In genomic region chr5:112294126-112294525, GRCh38 we compare ENCODE assay signal across 15 cellular contexts.
DNase-seq lines count a peak whose midpoint lies in the region; ATAC-seq and TF ChIP-seq lines count a peak whose summit lies in the region.
"Had no signal": no experiment of that assay in that cellular context is flagged by ENCODE, and none has a peak within 500 bp of the region (broad histone marks: within the 10 kb centered on the region; RNA-seq: fewer than 3 reads in every experiment).

No MANE protein-coding gene starts in this region.

- POLR2A ChIA-PET in T-cell (lab: Charles Lee) = no interaction called here

- H3K4me2 ChIP-seq in GM23338 (no peak overlapping the region), neural progenitor cell (no peak overlapping the region)

- H4K20me1 ChIP-seq in GM23338 (replicated peaks; ENCODE audit: insufficient read depth) (no peaks in the 10 kb centered on the region), neural progenitor cell (ENCODE audit: low read depth) (no peaks in the 10 kb centered on the region)

- no peaks in the 10 kb centered on the region for H3K36me3 Mint-ChIP-seq in GM23338 (ENCODE audit: low read depth)
- peaks cover 10% of the 10 kb centered on the region for H3K36me3 Mint-ChIP-seq in brain
- peaks cover 9% of the 10 kb centered on the region for H3K36me3 Mint-ChIP-seq in neural progenitor cell
- H3K36me3 Mint-ChIP-seq in activated naive CD4-positive, alpha-beta T cell treated with anti-CD3 and anti-CD28 coated beads, Interleukin-2, amount 50 U/mL, for 72 hours = peaks cover 6 to 12% of the 10 kb centered on the region in 2 donors
- no peaks in the 10 kb centered on the region for H3K36me3 Mint-ChIP-seq in T-cell
- H3K36me3 Mint-ChIP-seq: CD4-positive, alpha-beta memory T cell had no signal

- DNase-seq in GM23338 (ENCODE audit: low spot score) = no peak
- DNase-seq in left ventricle myocardium superior = no peak
- peak; percentile 9 for DNase-seq in neural progenitor cell (ENCODE audit: low spot score)
- DNase-seq in NCI-H524 treated with DMSO at 0.1 percent for 48 hours (lab: John Stamatoyannopoulos, UW) = no peak
- DNase-seq in activated naive CD4-positive, alpha-beta T cell treated with anti-CD3 and anti-CD28 coated beads, Interleukin-2, amount 50 U/mL, for 72 hours (ENCODE audit: low spot score in 2 of 2) = no peak
- DNase-seq in NCI-H1105 treated with DMSO at 0.1 percent for 48 hours (lab: John Stamatoyannopoulos, UW) = no peak
- DNase-seq in T-cell = no peak
- DNase-seq: BE2C; CD4-positive, alpha-beta memory T cell; DMS79 treated with DMSO at 0.1 percent for 48 hours; EL; HFFc6 had no signal

- H3K79me2 ChIP-seq in GM23338 (replicated peaks; ENCODE audit: insufficient read depth) (no peaks in the 10 kb centered on the region), neural progenitor cell (ENCODE audit: low read depth) (no peaks in the 10 kb centered on the region)

- H3K4me3 Mint-ChIP-seq in GM23338 = no peak overlapping the region
- H3K4me3 Mint-ChIP-seq in brain = no peak overlapping the region
- H3K4me3 Mint-ChIP-seq in neural progenitor cell = no peak overlapping the region
- H3K4me3 Mint-ChIP-seq in T-cell = no peak overlapping the region
- H3K4me3 Mint-ChIP-seq: CD4-positive, alpha-beta memory T cell; HFFc6 had no signal

- H3K9me3 Mint-ChIP-seq in GM23338 = peaks cover 11% of the 10 kb centered on the region; the same call in 2 of the 3 replicates
- peaks cover 11 to 24% (median 13%) of the 10 kb centered on the region in 5 experiments for H3K9me3 Mint-ChIP-seq in brain
- H3K9me3 Mint-ChIP-seq in neural progenitor cell = peaks cover 22% of the 10 kb centered on the region
- H3K9me3 Mint-ChIP-seq in activated naive CD4-positive, alpha-beta T cell treated with anti-CD3 and anti-CD28 coated beads, Interleukin-2, amount 50 U/mL, for 72 hours = peaks cover 12 to 13% of the 10 kb centered on the region in 2 donors
- H3K9me3 Mint-ChIP-seq in T-cell = peaks cover 12 to 19% (median 14%) of the 10 kb centered on the region in 3 donors

- peaks cover 4% of the 10 kb centered on the region; the same call in 1 of the 2 replicates for H3K9me2 ChIP-seq in GM23338 (ENCODE audit: insufficient read depth)

- ATAC-seq in GM23338 (peak; percentile 42; the same call in 2 of the 3 replicates), left ventricle myocardium superior (peak; percentile 57), T-cell (replicated peaks in 1 of 4) (no peak)
- no peak for ATAC-seq in activated naive CD4-positive, alpha-beta T cell treated with anti-CD3 and anti-CD28 coated beads, Interleukin-2, amount 50 U/mL, for 72 hours

- H3K9me3 ChIP-seq in neural progenitor cell (ENCODE audit: low read depth) = no peaks in the 10 kb centered on the region
- H3K9me3 ChIP-seq: BE2C, HAP-1 had no signal

- H3F3A ChIP-seq in GM23338 (replicated peaks; ENCODE audit: low read depth) = no peaks in the 10 kb centered on the region
- H3F3A ChIP-seq in neural progenitor cell (ENCODE audit: low read depth) = no peaks in the 10 kb centered on the region

- TF ChIP-seq CTCF in GM23338 (conservative IDR thresholded peaks at IDR 0.05; ENCODE audit: low read depth in 2 of 2) (no peak), brain (conservative IDR thresholded peaks at IDR 0.05) (no peak), neural progenitor cell (IDR thresholded peaks at IDR 0.05) (no peak)

- H3K27ac ChIP-seq in GM23338 (ENCODE audit: low read depth) (no peak overlapping the region), neural progenitor cell (no peak overlapping the region)
- H3K27ac ChIP-seq: C4-2B had no signal

- intact Hi-C loops in left ventricle myocardium superior (cut with micrococcal nuclease) = loop anchor here (10.0 kb wide), 1 partner anchor 89 kb away; no protein-coding TSS in a partner anchor

- H2AFZ ChIP-seq in GM23338 (no peak overlapping the region), neural progenitor cell (replicated peaks) (no peak overlapping the region)

- no peak overlapping the region for H3K9ac ChIP-seq in neural progenitor cell

- H3K4me3 ChIP-seq in GM23338 = no peak overlapping the region
- H3K4me3 ChIP-seq in neural progenitor cell = no peak overlapping the region
- H3K4me3 ChIP-seq: HAP-1 had no signal

- H3K36me3 ChIP-seq in GM23338 (ENCODE audit: insufficient read depth) = no peaks in the 10 kb centered on the region
- no peaks in the 10 kb centered on the region for H3K36me3 ChIP-seq in neural progenitor cell
- H3K36me3 ChIP-seq: BE2C, HAP-1 had no signal

- H3K4me1 ChIP-seq in GM23338 (ENCODE audit: insufficient read depth) = no peaks in the 10 kb centered on the region
- no peaks in the 10 kb centered on the region for H3K4me1 ChIP-seq in neural progenitor cell
- H3K4me1 ChIP-seq: BE2C, HAP-1 had no signal

- CTCF ChIA-PET in T-cell (lab: Charles Lee) = no interaction called here

- H3K27ac Mint-ChIP-seq in GM23338 = no peak overlapping the region
- H3K27ac Mint-ChIP-seq in brain = peak overlapping the region in 3 of 5 experiments; percentile 8 to 74 (median 19)
- H3K27ac Mint-ChIP-seq in neural progenitor cell = no peak overlapping the region
- H3K27ac Mint-ChIP-seq in activated naive CD4-positive, alpha-beta T cell treated with anti-CD3 and anti-CD28 coated beads, Interleukin-2, amount 50 U/mL, for 72 hours = no peak overlapping the region
- no peak overlapping the region for H3K27ac Mint-ChIP-seq in T-cell
- H3K27ac Mint-ChIP-seq: CD4-positive, alpha-beta memory T cell; HFFc6 had no signal

- H3K4me1 Mint-ChIP-seq in GM23338 = no peaks in the 10 kb centered on the region
- H3K4me1 Mint-ChIP-seq in brain = peaks cover 9% of the 10 kb centered on the region
- peaks cover 19% of the 10 kb centered on the region for H3K4me1 Mint-ChIP-seq in neural progenitor cell
- no peaks in the 10 kb centered on the region for H3K4me1 Mint-ChIP-seq in T-cell
- H3K4me1 Mint-ChIP-seq: CD4-positive, alpha-beta memory T cell had no signal

- peaks cover 7% of the 10 kb centered on the region for H3K27me3 Mint-ChIP-seq in GM23338 (ENCODE audit: insufficient read depth, low read depth, poor library complexity)
- H3K27me3 Mint-ChIP-seq in brain = no peaks in the 10 kb centered on the region
- no peaks in the 10 kb centered on the region for H3K27me3 Mint-ChIP-seq in neural progenitor cell (ENCODE audit: insufficient read depth, low read depth)
- H3K27me3 Mint-ChIP-seq in T-cell = no peaks in the 10 kb centered on the region
- H3K27me3 Mint-ChIP-seq: CD4-positive, alpha-beta memory T cell had no signal

- H3K27me3 ChIP-seq in GM23338 (ENCODE audit: insufficient read depth) = no peaks in the 10 kb centered on the region
- H3K27me3 ChIP-seq in neural progenitor cell = no peaks in the 10 kb centered on the region

TF ChIP-seq in GM23338, 12 proteins besides CTCF, POLR2A, EP300 and RAD21 (continues in another document):
- TF ChIP-seq CREB1 (CRISPR knock-in tag; IDR thresholded peaks at IDR 0.05; ENCODE audit: low read depth) = no peak
- no peak for TF ChIP-seq NANOG (IDR thresholded peaks at IDR 0.05; ENCODE audit: borderline replicate concordance)
- no peak for TF ChIP-seq ZNF114 (CRISPR knock-in tag; IDR thresholded peaks at IDR 0.05)
- TF ChIP-seq JUNB (IDR thresholded peaks at IDR 0.05; ENCODE audit: unreplicated experiment) = no peak
- TF ChIP-seq REST (IDR thresholded peaks at IDR 0.05; ENCODE audit: unreplicated experiment) = no peak
- TF ChIP-seq ETS1 (IDR thresholded peaks at IDR 0.05) = no peak
- TF ChIP-seq EZH2 (IDR thresholded peaks at IDR 0.05; ENCODE audit: low read depth, unreplicated experiment) = no peak
- TF ChIP-seq ZNF331 (CRISPR knock-in tag; IDR thresholded peaks at IDR 0.05; ENCODE audit: low read depth) = no peak
- no peak for TF ChIP-seq STAT1 (IDR thresholded peaks at IDR 0.05; ENCODE audit: unreplicated experiment)
- TF ChIP-seq POLR2AphosphoS5 (IDR thresholded peaks at IDR 0.05; ENCODE audit: low read depth) = no peak
- TF ChIP-seq EZH2phosphoT487 (IDR thresholded peaks at IDR 0.05; ENCODE audit: unreplicated experiment) = no peak

Comparison
In these comparisons a context has a peak if more than half of its experiments do, and no peak if none do; other contexts are left out.
1. ATAC-seq: peak in GM23338 (single experiment) and left ventricle myocardium superior (single experiment); none in activated naive CD4-positive, alpha-beta T cell treated with anti-CD3 and anti-CD28 coated beads, Interleukin-2, amount 50 U/mL, for 72 hours (0 of 2) and T-cell (0 of 4).
2. H3K27ac Mint-ChIP-seq: peak in brain (3 of 5); none in GM23338 (single experiment), neural progenitor cell (single experiment), activated naive CD4-positive, alpha-beta T cell treated with anti-CD3 and anti-CD28 coated beads, Interleukin-2, amount 50 U/mL, for 72 hours (0 of 2) and T-cell (0 of 2).